20 cellular contexts compared by ENCODE assay signal in genomic region chr1:42210421-42211133, GRCh38. TPM values are rescaled to one million over a fixed set of nuclear protein-coding genes. Genes with fewer than 3 reads are reported as not detected.
DNase-seq lines count a peak whose midpoint lies in the region; ATAC-seq and TF ChIP-seq lines count a peak whose summit lies in the region.
"Had no signal": no experiment of that assay in that cellular context is flagged by ENCODE, and none has a peak within 500 bp of the region (broad histone marks: within the 10 kb centered on the region; RNA-seq: fewer than 3 reads in every experiment).

No MANE protein-coding gene starts in this region.

- no peak overlapping the region for H3K4me3 ChIP-seq in AG10803 (ENCODE audit: low read length)
- H3K4me3 ChIP-seq in foreskin fibroblast (ENCODE audit: low read depth in 1 of 2, low read length in 2 of 2) = no peak overlapping the region
- H3K4me3 ChIP-seq: A549, spleen, transverse colon had no signal

- ATAC-seq in activated B cell treated with CpG ODN at 0.5 μM for 24 hours (ENCODE audit: low read depth) = peak; percentile 60
- ATAC-seq: A549; activated CD8-positive, alpha-beta T cell treated with anti-CD3 and anti-CD28 coated beads for 36 hours; CD8-positive, alpha-beta T cell; natural killer cell; stimulated activated memory B cell treated with anti-CD40 and anti-IgM and Interleukin-4, amounts not matched to agents 10 μg/mL and 1 μg/mL and 100 μg/mL, for 72 hours had no signal

- H3K4me3 Mint-ChIP-seq in activated B cell treated with CpG ODN at 0.5 μM for 24 hours = no peak overlapping the region
- H3K4me3 Mint-ChIP-seq: activated CD8-positive, alpha-beta T cell treated with anti-CD3 and anti-CD28 coated beads for 36 hours; CD8-positive, alpha-beta T cell; natural killer cell; stimulated activated memory B cell treated with anti-CD40 and anti-IgM and Interleukin-4, amounts not matched to agents 10 μg/mL and 1 μg/mL and 100 μg/mL, for 72 hours had no signal

- CTCF ChIA-PET in activated B cell treated with CpG ODN at 0.5 μM for 24 hours (lab: Charles Lee) = interaction anchor here (1.2 kb wide), 1 partner anchor 37 kb away, joined by 3 read pairs; no protein-coding TSS in a partner anchor

- intact Hi-C loops in activated B cell treated with CpG ODN at 0.5 μM for 24 hours (cut with micrococcal nuclease) = no loop called here

- TF ChIP-seq CTCF in AG10803 (conservative IDR thresholded peaks at IDR 0.05; ENCODE audit: low read length) = no peak
- TF ChIP-seq CTCF in activated B cell treated with CpG ODN at 0.5 μM for 24 hours (IDR thresholded peaks at IDR 0.05) = no peak
- TF ChIP-seq CTCF in foreskin fibroblast (IDR thresholded peaks at IDR 0.05; ENCODE audit: low read depth, low read length) = no peak

- H3K27me3 Mint-ChIP-seq in activated B cell treated with CpG ODN at 0.5 μM for 24 hours = no peaks in the 10 kb centered on the region
- H3K27me3 Mint-ChIP-seq: activated CD8-positive, alpha-beta T cell treated with anti-CD3 and anti-CD28 coated beads for 36 hours; stimulated activated memory B cell treated with anti-CD40 and anti-IgM and Interleukin-4, amounts not matched to agents 10 μg/mL and 1 μg/mL and 100 μg/mL, for 72 hours had no signal

- DNase-seq in AG10803 (ENCODE audit: low read depth) (peak; percentile 39), HS-27A (ENCODE audit: low read depth) (peak; percentile 72), activated B cell treated with CpG ODN at 0.5 μM for 24 hours (no peak), foreskin fibroblast (peak; percentile 71 to 88), NCI-H1417 (lab: John Stamatoyannopoulos, UW) (no peak), T-helper 2 cell (no peak), SIG-M5 (lab: John Stamatoyannopoulos, UW) (no peak)
- no peak for DNase-seq in stimulated activated CD4-positive, alpha-beta T cell treated with anti-CD3 and anti-CD28 coated beads, Interleukin-4, amount 100 ng/mL, for 1 hour
- DNase-seq: activated CD8-positive, alpha-beta T cell treated with anti-CD3 and anti-CD28 coated beads for 36 hours; CD8-positive, alpha-beta T cell; natural killer cell; NCI-H2029 treated with DMSO at 0.1 percent for 48 hours; NCI-H526 treated with DMSO at 0.1 percent for 48 hours; spleen; transverse colon had no signal

- POLR2A ChIA-PET in activated B cell treated with CpG ODN at 0.5 μM for 24 hours (lab: Charles Lee) = interaction anchor here (0.8 kb wide), 1 partner anchor 998 kb away, joined by 3 read pairs; no protein-coding TSS in a partner anchor

- H3K27ac Mint-ChIP-seq in activated B cell treated with CpG ODN at 0.5 μM for 24 hours = no peak overlapping the region
- H3K27ac Mint-ChIP-seq: activated CD8-positive, alpha-beta T cell treated with anti-CD3 and anti-CD28 coated beads for 36 hours; CD8-positive, alpha-beta T cell; stimulated activated memory B cell treated with anti-CD40 and anti-IgM and Interleukin-4, amounts not matched to agents 10 μg/mL and 1 μg/mL and 100 μg/mL, for 72 hours had no signal

- H3K36me3 Mint-ChIP-seq in activated B cell treated with CpG ODN at 0.5 μM for 24 hours (ENCODE audit: low read depth) = peaks cover 58% of the 10 kb centered on the region

- peaks cover 12% of the 10 kb centered on the region for H3K9me3 Mint-ChIP-seq in activated B cell treated with CpG ODN at 0.5 μM for 24 hours
- H3K9me3 Mint-ChIP-seq: natural killer cell had no signal

- H3K4me1 Mint-ChIP-seq in activated B cell treated with CpG ODN at 0.5 μM for 24 hours = peaks cover 35% of the 10 kb centered on the region

RNA-seq across cellular contexts. Expression of gene GUCA2A, which starts 46.0 kb away (rescaled TPM):
- total RNA-seq in activated B cell treated with CpG ODN at 0.5 μM for 24 hours = not detected in 2 replicates
- total RNA-seq: activated CD8-positive, alpha-beta T cell treated with anti-CD3 and anti-CD28 coated beads for 36 hours; CD8-positive, alpha-beta T cell; cerebellum; glomerular endothelial cell; lung microvascular endothelial cell; natural killer cell; spleen had no signal

RNA-seq across cellular contexts. Expression of gene GUCA2B, which starts 57.4 kb away (rescaled TPM):
- total RNA-seq in activated B cell treated with CpG ODN at 0.5 μM for 24 hours = not detected in 2 replicates
- total RNA-seq: activated CD8-positive, alpha-beta T cell treated with anti-CD3 and anti-CD28 coated beads for 36 hours; CD8-positive, alpha-beta T cell; cerebellum; glomerular endothelial cell; lung microvascular endothelial cell; natural killer cell; spleen had no signal

Comparison
In these comparisons a context has a peak if more than half of its experiments do, and no peak if none do; other contexts are left out.
1. DNase-seq: peak in AG10803 (single experiment), HS-27A (single experiment) and foreskin fibroblast (2 of 2); none in activated B cell treated with CpG ODN at 0.5 μM for 24 hours (single experiment), NCI-H1417 (0 of 3), stimulated activated CD4-positive, alpha-beta T cell treated with anti-CD3 and anti-CD28 coated beads, Interleukin-4, amount 100 ng/mL, for 1 hour (single experiment), T-helper 2 cell (0 of 5) and SIG-M5 (single experiment).